1 cellular context compared by ENCODE assay signal in genomic region chr4:44725861-44726820, GRCh38.
TF ChIP-seq lines count a peak whose summit lies in the region.

Gene GNPDA2 (minus strand): TSS chr4:44726556. CDS start chr4:44722207, 4,349 bp downstream.

TF ChIP-seq in K562, 482 proteins besides CTCF, POLR2A, EP300 and RAD21 (continued from another document and continues in another):
- TF ChIP-seq, protein P1, sequence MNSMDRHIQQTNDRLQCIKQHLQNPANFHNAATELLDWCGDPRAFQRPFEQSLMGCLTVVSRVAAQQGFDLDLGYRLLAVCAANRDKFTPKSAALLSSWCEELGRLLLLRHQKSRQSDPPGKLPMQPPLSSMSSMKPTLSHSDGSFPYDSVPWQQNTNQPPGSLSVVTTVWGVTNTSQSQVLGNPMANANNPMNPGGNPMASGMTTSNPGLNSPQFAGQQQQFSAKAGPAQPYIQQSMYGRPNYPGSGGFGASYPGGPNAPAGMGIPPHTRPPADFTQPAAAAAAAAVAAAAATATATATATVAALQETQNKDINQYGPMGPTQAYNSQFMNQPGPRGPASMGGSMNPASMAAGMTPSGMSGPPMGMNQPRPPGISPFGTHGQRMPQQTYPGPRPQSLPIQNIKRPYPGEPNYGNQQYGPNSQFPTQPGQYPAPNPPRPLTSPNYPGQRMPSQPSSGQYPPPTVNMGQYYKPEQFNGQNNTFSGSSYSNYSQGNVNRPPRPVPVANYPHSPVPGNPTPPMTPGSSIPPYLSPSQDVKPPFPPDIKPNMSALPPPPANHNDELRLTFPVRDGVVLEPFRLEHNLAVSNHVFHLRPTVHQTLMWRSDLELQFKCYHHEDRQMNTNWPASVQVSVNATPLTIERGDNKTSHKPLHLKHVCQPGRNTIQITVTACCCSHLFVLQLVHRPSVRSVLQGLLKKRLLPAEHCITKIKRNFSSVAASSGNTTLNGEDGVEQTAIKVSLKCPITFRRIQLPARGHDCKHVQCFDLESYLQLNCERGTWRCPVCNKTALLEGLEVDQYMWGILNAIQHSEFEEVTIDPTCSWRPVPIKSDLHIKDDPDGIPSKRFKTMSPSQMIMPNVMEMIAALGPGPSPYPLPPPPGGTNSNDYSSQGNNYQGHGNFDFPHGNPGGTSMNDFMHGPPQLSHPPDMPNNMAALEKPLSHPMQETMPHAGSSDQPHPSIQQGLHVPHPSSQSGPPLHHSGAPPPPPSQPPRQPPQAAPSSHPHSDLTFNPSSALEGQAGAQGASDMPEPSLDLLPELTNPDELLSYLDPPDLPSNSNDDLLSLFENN (IDR thresholded peaks at IDR 0.05; ENCODE audit: low read depth in 2 of 2, low read length in 2 of 2) = 0 out of 4 replicates have a peak, but pooled peaks of 1 of the 2 experiments have one; percentile 21
- TF ChIP-seq RBM39 (optimal IDR thresholded peaks at IDR 0.05; ENCODE audit: low read depth, low read length) (no peak), HNRNPLL (IDR thresholded peaks at IDR 0.05; ENCODE audit: low read depth, low read length, poor library complexity, severe bottlenecking) (peak; percentile 87), SMAD4 (CRISPR knock-in tag; conservative IDR thresholded peaks at IDR 0.05) (no peak), HMBOX1 (IDR thresholded peaks at IDR 0.05) (no peak), RHOXF2B (CRISPR knock-in tag; conservative IDR thresholded peaks at IDR 0.05) (no peak), RREB1 (CRISPR knock-in tag; IDR thresholded peaks at IDR 0.05) (no peak), PYGO2 (tag; IDR thresholded peaks at IDR 0.05) (no peak), ZSCAN29 (IDR thresholded peaks at IDR 0.05) (0 out of 2 replicates have a peak, but pooled peaks have one; percentile 35), TBP (optimal IDR thresholded peaks at IDR 0.05; ENCODE audit: low read depth, low read length) (peak; percentile 88), TRIM28 (IDR thresholded peaks at IDR 0.05) (no peak), TAF9B (IDR thresholded peaks at IDR 0.05; ENCODE audit: partially characterized antibody) (peak; percentile 67), ZNF197 (CRISPR knock-in tag; IDR thresholded peaks at IDR 0.05; ENCODE audit: low read depth) (no peak), HDAC6 (IDR thresholded peaks at IDR 0.05; ENCODE audit: low read depth, low read length) (no peak), LARP7 (IDR thresholded peaks at IDR 0.05) (no peak), FOS (IDR thresholded peaks at IDR 0.05; ENCODE audit: extremely low read depth, insufficient read length) (no peak), ETV6 (IDR thresholded peaks at IDR 0.05; ENCODE audit: borderline replicate concordance in 1 of 2, low read depth in 2 of 2, low read length in 1 of 2) (no peak), ETV6 (CRISPR knock-in tag; IDR thresholded peaks at IDR 0.05; ENCODE audit: borderline replicate concordance) (no peak), SIN3A (IDR thresholded peaks at IDR 0.05; ENCODE audit: borderline replicate concordance in 2 of 2, control insufficient read depth in 1 of 2, low read depth in 2 of 2, low read length in 2 of 2) (no peak), PRDM10 (IDR thresholded peaks at IDR 0.05; ENCODE audit: partially characterized antibody) (no peak), FOXK1 (CRISPR knock-in tag; IDR thresholded peaks at IDR 0.05; ENCODE audit: borderline replicate concordance) (0 out of 2 replicates have a peak, but pooled peaks have one; percentile 65), CC2D1A (IDR thresholded peaks at IDR 0.05) (no peak), ZNF41 (CRISPR knock-in tag; conservative IDR thresholded peaks at IDR 0.05) (no peak), SMAD1 (IDR thresholded peaks at IDR 0.05; ENCODE audit: low read depth, low read length, partially characterized antibody) (peak; percentile 53), RAD51 (IDR thresholded peaks at IDR 0.05; ENCODE audit: borderline replicate concordance, low read depth) (peak; percentile 42; the same call in 1 of the 2 replicates), RBFOX2 (IDR thresholded peaks at IDR 0.05; ENCODE audit: low read depth, low read length) (peak; percentile 93), HLTF (IDR thresholded peaks at IDR 0.05) (no peak), CHCHD3 (CRISPR knock-in tag; IDR thresholded peaks at IDR 0.05) (no peak), ZFP36 (IDR thresholded peaks at IDR 0.05; ENCODE audit: low read depth, low read length, partially characterized antibody) (no peak), TCF3 (CRISPR knock-in tag; IDR thresholded peaks at IDR 0.05) (no peak), SREBF2 (CRISPR knock-in tag; IDR thresholded peaks at IDR 0.05) (no peak), ZNF830 (CRISPR knock-in tag; IDR thresholded peaks at IDR 0.05) (no peak), CHD4 (IDR thresholded peaks at IDR 0.05; ENCODE audit: insufficient read depth, insufficient replicate concordance, low read depth, low read length, poor library complexity, severe bottlenecking) (no peak), ARID1B (IDR thresholded peaks at IDR 0.05) (no peak), MCM2 (IDR thresholded peaks at IDR 0.05; ENCODE audit: low read depth) (no peak), BACH1 (tag; IDR thresholded peaks at IDR 0.05) (no peak), CAMTA2 (CRISPR knock-in tag; conservative IDR thresholded peaks at IDR 0.05) (no peak)
- TF ChIP-seq, protein P2, sequence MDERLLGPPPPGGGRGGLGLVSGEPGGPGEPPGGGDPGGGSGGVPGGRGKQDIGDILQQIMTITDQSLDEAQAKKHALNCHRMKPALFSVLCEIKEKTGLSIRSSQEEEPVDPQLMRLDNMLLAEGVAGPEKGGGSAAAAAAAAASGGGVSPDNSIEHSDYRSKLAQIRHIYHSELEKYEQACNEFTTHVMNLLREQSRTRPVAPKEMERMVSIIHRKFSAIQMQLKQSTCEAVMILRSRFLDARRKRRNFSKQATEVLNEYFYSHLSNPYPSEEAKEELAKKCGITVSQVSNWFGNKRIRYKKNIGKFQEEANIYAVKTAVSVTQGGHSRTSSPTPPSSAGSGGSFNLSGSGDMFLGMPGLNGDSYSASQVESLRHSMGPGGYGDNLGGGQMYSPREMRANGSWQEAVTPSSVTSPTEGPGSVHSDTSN (CRISPR knock-in tag; IDR thresholded peaks at IDR 0.05; ENCODE audit: low read depth) = no peak
- TF ChIP-seq, protein P2 (tag; conservative IDR thresholded peaks at IDR 0.05; ENCODE audit: low read depth) = no peak
- TF ChIP-seq, protein P3, sequence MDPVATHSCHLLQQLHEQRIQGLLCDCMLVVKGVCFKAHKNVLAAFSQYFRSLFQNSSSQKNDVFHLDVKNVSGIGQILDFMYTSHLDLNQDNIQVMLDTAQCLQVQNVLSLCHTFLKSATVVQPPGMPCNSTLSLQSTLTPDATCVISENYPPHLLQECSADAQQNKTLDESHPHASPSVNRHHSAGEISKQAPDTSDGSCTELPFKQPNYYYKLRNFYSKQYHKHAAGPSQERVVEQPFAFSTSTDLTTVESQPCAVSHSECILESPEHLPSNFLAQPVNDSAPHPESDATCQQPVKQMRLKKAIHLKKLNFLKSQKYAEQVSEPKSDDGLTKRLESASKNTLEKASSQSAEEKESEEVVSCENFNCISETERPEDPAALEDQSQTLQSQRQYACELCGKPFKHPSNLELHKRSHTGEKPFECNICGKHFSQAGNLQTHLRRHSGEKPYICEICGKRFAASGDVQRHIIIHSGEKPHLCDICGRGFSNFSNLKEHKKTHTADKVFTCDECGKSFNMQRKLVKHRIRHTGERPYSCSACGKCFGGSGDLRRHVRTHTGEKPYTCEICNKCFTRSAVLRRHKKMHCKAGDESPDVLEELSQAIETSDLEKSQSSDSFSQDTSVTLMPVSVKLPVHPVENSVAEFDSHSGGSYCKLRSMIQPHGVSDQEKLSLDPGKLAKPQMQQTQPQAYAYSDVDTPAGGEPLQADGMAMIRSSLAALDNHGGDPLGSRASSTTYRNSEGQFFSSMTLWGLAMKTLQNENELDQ (CRISPR knock-in tag; IDR thresholded peaks at IDR 0.05; ENCODE audit: borderline replicate concordance) = no peak
- TF ChIP-seq, protein P4, sequence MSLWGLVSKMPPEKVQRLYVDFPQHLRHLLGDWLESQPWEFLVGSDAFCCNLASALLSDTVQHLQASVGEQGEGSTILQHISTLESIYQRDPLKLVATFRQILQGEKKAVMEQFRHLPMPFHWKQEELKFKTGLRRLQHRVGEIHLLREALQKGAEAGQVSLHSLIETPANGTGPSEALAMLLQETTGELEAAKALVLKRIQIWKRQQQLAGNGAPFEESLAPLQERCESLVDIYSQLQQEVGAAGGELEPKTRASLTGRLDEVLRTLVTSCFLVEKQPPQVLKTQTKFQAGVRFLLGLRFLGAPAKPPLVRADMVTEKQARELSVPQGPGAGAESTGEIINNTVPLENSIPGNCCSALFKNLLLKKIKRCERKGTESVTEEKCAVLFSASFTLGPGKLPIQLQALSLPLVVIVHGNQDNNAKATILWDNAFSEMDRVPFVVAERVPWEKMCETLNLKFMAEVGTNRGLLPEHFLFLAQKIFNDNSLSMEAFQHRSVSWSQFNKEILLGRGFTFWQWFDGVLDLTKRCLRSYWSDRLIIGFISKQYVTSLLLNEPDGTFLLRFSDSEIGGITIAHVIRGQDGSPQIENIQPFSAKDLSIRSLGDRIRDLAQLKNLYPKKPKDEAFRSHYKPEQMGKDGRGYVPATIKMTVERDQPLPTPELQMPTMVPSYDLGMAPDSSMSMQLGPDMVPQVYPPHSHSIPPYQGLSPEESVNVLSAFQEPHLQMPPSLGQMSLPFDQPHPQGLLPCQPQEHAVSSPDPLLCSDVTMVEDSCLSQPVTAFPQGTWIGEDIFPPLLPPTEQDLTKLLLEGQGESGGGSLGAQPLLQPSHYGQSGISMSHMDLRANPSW (CRISPR knock-in tag; IDR thresholded peaks at IDR 0.05) = no peak
